9 cellular contexts compared by ENCODE assay signal in genomic region chr16:85206472-85207356, GRCh38.
A peak's percentile ranks its signal among the peaks of the same experiment; 100 is the strongest.
DNase-seq lines count a peak whose midpoint lies in the region; ATAC-seq, FAIRE-seq and TF ChIP-seq lines count a peak whose summit lies in the region.
"Had no signal": no experiment of that assay in that cellular context is flagged by ENCODE, and none has a peak within 500 bp of the region (broad histone marks: within the 10 kb centered on the region; RNA-seq: fewer than 3 reads in every experiment).

No MANE protein-coding gene starts in this region.

- H3K27ac ChIP-seq in H1 (ENCODE audit: low read depth, low read length), result no peak overlapping the region
- no peak overlapping the region for H3K27ac ChIP-seq in lower lobe of right lung
- peak overlapping the region; percentile 61 to 67 for H3K27ac ChIP-seq in thoracic aorta
- H3K27ac ChIP-seq: SK-N-MC had no signal

- intact Hi-C loops in lower lobe of right lung (cut with DNase I), result no loop called here

- TF ChIP-seq RAD21 in H1 (IDR thresholded peaks at IDR 0.05 in 1 of 2, conservative IDR thresholded peaks at IDR 0.05 in 1 of 2; ENCODE audit: low read depth in 2 of 2, low read length in 2 of 2), result no peak

- ATAC-seq in lower lobe of right lung (peak; percentile 49 to 52), thoracic aorta (ENCODE audit: insufficient number of reproducible peaks, low FRiP score, low read depth) (peak; percentile 2), HG02885 (IDR thresholded peaks at IDR 0.05; ENCODE audit: poor library complexity, unreplicated experiment) (no peak)

- H3K36me3 ChIP-seq in H1 (ENCODE audit: control insufficient read depth in 2 of 4, insufficient read depth in 4 of 4, low read length in 3 of 4) (no peaks in the 10 kb centered on the region), lower lobe of right lung (no peaks in the 10 kb centered on the region), thoracic aorta (no peaks in the 10 kb centered on the region)

- POLR2A ChIA-PET in H1 (lab: Charles Lee; ENCODE audit: partially characterized antibody), result interaction anchor here (1.4 kb wide), 1 partner anchor 22 kb away, joined by 3 read pairs; no protein-coding TSS in a partner anchor

- TF ChIP-seq POLR2A in H1 (IDR thresholded peaks at IDR 0.05; ENCODE audit: control extremely low read depth in 1 of 2, low read depth in 2 of 2, low read length in 2 of 2), result no peak

- WGBS in H1 (ENCODE audit: extremely low coverage in 1 of 2, insufficient coverage in 1 of 2, insufficient read length in 1 of 2, insufficient replicate concordance in 2 of 2, low coverage in 1 of 2, low lambda C conversion rate in 2 of 2, missing lambda C conversion rate in 1 of 2), 2 experiments, result 65% methylated on average over 18 of the region's 31 CpGs; no CpG with 5 or more reads in 1 of the 2 experiments

- H3K14ac ChIP-seq in H1 (ENCODE audit: insufficient read length), result no peak overlapping the region

- H3K56ac ChIP-seq in H1 (replicated peaks; ENCODE audit: insufficient read length, low read depth, low read length), result no peak overlapping the region

- H4K20me1 ChIP-seq in H1 (replicated peaks in 1 of 2; ENCODE audit: control insufficient read depth in 1 of 2, insufficient read depth in 2 of 2, low read length in 2 of 2), result peaks cover 0 to 8% of the 10 kb centered on the region in 2 experiments

- CTCF ChIA-PET in H1 (lab: Charles Lee; ENCODE audit: partially characterized antibody), result interaction anchor here (1.1 to 1.3 kb wide), 3 partner anchors 31 to 46 kb away, joined by 3 to 4 read pairs (median 3); no protein-coding TSS in a partner anchor

- no peak overlapping the region for H2AK5ac ChIP-seq in H1 (ENCODE audit: low read depth, low read length)

- H2BK5ac ChIP-seq in H1 (ENCODE audit: low read depth, low read length), result peak overlapping the region; percentile 18; the same call in 1 of the 2 replicates

- H3K27me3 ChIP-seq in H1 (replicated peaks in 1 of 4; ENCODE audit: control insufficient read depth in 3 of 4, extremely low read depth in 1 of 4, insufficient read depth in 3 of 4, low read length in 3 of 4), result no peaks in the 10 kb centered on the region
- peaks cover 5% of the 10 kb centered on the region for H3K27me3 ChIP-seq in lower lobe of right lung (ENCODE audit: low read depth)
- no peaks in the 10 kb centered on the region for H3K27me3 ChIP-seq in thoracic aorta (replicated peaks; ENCODE audit: insufficient read depth)

- no peak for FAIRE-seq in H1 (lab: Jason Lieb, UNC)

- no peak overlapping the region for H3K9ac ChIP-seq in H1 (replicated peaks in 1 of 4; ENCODE audit: extremely low read depth in 1 of 4, low read depth in 3 of 4, low read length in 3 of 4)

- H2BK15ac ChIP-seq in H1 (ENCODE audit: low read length), result no peak overlapping the region

- H3K4me2 ChIP-seq in H1 (ENCODE audit: insufficient read depth in 1 of 2, low read depth in 2 of 2, low read length in 2 of 2), result peak overlapping the region; percentile 6 to 14; a peak in 1 of 4 replicates

- H2BK20ac ChIP-seq in H1 (ENCODE audit: low read length), result no peak overlapping the region

- H3K18ac ChIP-seq in H1 (ENCODE audit: extremely low read depth, low read length), result peak overlapping the region; percentile 38

- TF ChIP-seq CTCF in H1 (IDR thresholded peaks at IDR 0.05; ENCODE audit: control extremely low read depth in 1 of 3, insufficient read depth in 1 of 3, low read depth in 1 of 3, low read length in 3 of 3) (no peak), lower lobe of right lung (IDR thresholded peaks at IDR 0.05) (no peak), thoracic aorta (IDR thresholded peaks at IDR 0.05) (no peak)

- no peak overlapping the region for H2AFZ ChIP-seq in H1 (ENCODE audit: low read length)

- H3K23ac ChIP-seq in H1 (ENCODE audit: insufficient read length), result no peak overlapping the region

- H2BK120ac ChIP-seq in H1 (replicated peaks; ENCODE audit: low read depth, low read length), result peak overlapping the region; percentile 5

- H4K5ac ChIP-seq in H1 (ENCODE audit: insufficient read length, low read depth, low read length), result no peak overlapping the region

- peaks cover 0 to 7% of the 10 kb centered on the region in 2 experiments; a peak in 1 of 4 replicates for H3K79me2 ChIP-seq in H1 (ENCODE audit: control insufficient read depth in 1 of 2, insufficient read depth in 2 of 2, low read length in 2 of 2)

- peak overlapping the region; percentile 68; the same call in 1 of the 2 replicates for H2BK12ac ChIP-seq in H1 (ENCODE audit: low read depth, low read length)

- no peak overlapping the region for H3K4me3 ChIP-seq in H1 (ENCODE audit: extremely low read depth in 1 of 4, insufficient read depth in 2 of 4, low read depth in 3 of 4, low read length in 4 of 4)
- no peak overlapping the region for H3K4me3 ChIP-seq in lower lobe of right lung
- peak overlapping the region; percentile 51 for H3K4me3 ChIP-seq in thoracic aorta
- H3K4me3 ChIP-seq: SK-N-MC had no signal

- H4K8ac ChIP-seq in H1 (ENCODE audit: extremely low read depth, insufficient read depth, low read length), result peak overlapping the region; percentile 75; the same call in 1 of the 2 replicates

- H3K9me3 ChIP-seq in H1 (ENCODE audit: insufficient read depth in 2 of 2, low read depth in 1 of 2, low read length in 1 of 2) (no peaks in the 10 kb centered on the region), lower lobe of right lung (no peaks in the 10 kb centered on the region), thoracic aorta (no peaks in the 10 kb centered on the region)

- peak overlapping the region; percentile 57 for H3K4ac ChIP-seq in H1 (replicated peaks; ENCODE audit: insufficient read length, low read depth, low read length)

- DNase-seq in NCI-H69 (lab: John Stamatoyannopoulos, UW) (peak; percentile 68), H1 (ENCODE audit: low read depth in 1 of 2, low spot score in 2 of 2) (no peak), lower lobe of right lung (peak; percentile 70), thoracic aorta (ENCODE audit: low spot score) (peak; percentile 51), NCI-H774 (lab: John Stamatoyannopoulos, UW) (no peak), NCI-H345 treated with DMSO at 0.1 percent for 48 hours (lab: John Stamatoyannopoulos, UW; ENCODE audit: unreplicated experiment) (no peak), SIG-M5 treated with dmso at 0.1 percent for 504 hours (lab: John Stamatoyannopoulos, UW; ENCODE audit: unreplicated experiment) (no peak)

- H3K79me1 ChIP-seq in H1 (ENCODE audit: low read depth, low read length), result peaks cover 7% of the 10 kb centered on the region; the same call in 1 of the 2 replicates

- H4K91ac ChIP-seq in H1 (replicated peaks; ENCODE audit: insufficient read length, low read length), result peak overlapping the region; percentile 67

- peaks cover 3 to 42% (median 32%) of the 10 kb centered on the region in 4 experiments for H3K4me1 ChIP-seq in H1 (replicated peaks in 1 of 4; ENCODE audit: control insufficient read depth in 3 of 4, insufficient read depth in 4 of 4, low read length in 3 of 4)
- peaks cover 34% of the 10 kb centered on the region for H3K4me1 ChIP-seq in lower lobe of right lung
- H3K4me1 ChIP-seq in thoracic aorta (ENCODE audit: control insufficient read depth in 1 of 2, low read depth in 2 of 2), result peaks cover 49 to 80% of the 10 kb centered on the region in 2 donors

- TF ChIP-seq EP300 in H1 (IDR thresholded peaks at IDR 0.05; ENCODE audit: borderline replicate concordance in 1 of 2, low read depth in 2 of 2, low read length in 2 of 2), result no peak

- H3K23me2 ChIP-seq in H1 (ENCODE audit: low read depth, low read length), result no peaks in the 10 kb centered on the region

TF ChIP-seq in H1, 55 proteins besides CTCF, POLR2A, EP300 and RAD21:
- TF ChIP-seq CTBP2 (IDR thresholded peaks at IDR 0.05; ENCODE audit: borderline replicate concordance, insufficient read depth, insufficient read length, low read length) (no peak), SP4 (IDR thresholded peaks at IDR 0.05; ENCODE audit: low read length) (no peak), CBX5 (IDR thresholded peaks at IDR 0.05; ENCODE audit: low read depth, low read length) (no peak), TBP (IDR thresholded peaks at IDR 0.05; ENCODE audit: low read depth, low read length) (no peak), TAF7 (optimal IDR thresholded peaks at IDR 0.05; ENCODE audit: borderline replicate concordance, low read depth, low read length) (no peak), JUN (IDR thresholded peaks at IDR 0.05; ENCODE audit: low read depth, low read length) (no peak), KDM4A (IDR thresholded peaks at IDR 0.05; ENCODE audit: low read depth, low read length, severe bottlenecking) (no peak), JUND (IDR thresholded peaks at IDR 0.05; ENCODE audit: low read length) (no peak), TAF1 (IDR thresholded peaks at IDR 0.05; ENCODE audit: low read depth, low read length) (no peak), MAFK (IDR thresholded peaks at IDR 0.05; ENCODE audit: low read depth, low read length) (no peak), PHF8 (conservative IDR thresholded peaks at IDR 0.05; ENCODE audit: low read depth, low read length) (no peak), BACH1 (IDR thresholded peaks at IDR 0.05; ENCODE audit: low read length) (no peak), NRF1 (IDR thresholded peaks at IDR 0.05; ENCODE audit: low read depth, low read length) (no peak), BRCA1 (IDR thresholded peaks at IDR 0.05; ENCODE audit: low read depth, low read length) (no peak), SRF (IDR thresholded peaks at IDR 0.05; ENCODE audit: low read depth, low read length) (no peak), ATF3 (IDR thresholded peaks at IDR 0.05; ENCODE audit: insufficient read depth, low read depth, low read length) (no peak), BCL11A (IDR thresholded peaks at IDR 0.05; ENCODE audit: low read depth in 2 of 2, low read length in 2 of 2) (no peak), GABPA (IDR thresholded peaks at IDR 0.05; ENCODE audit: borderline replicate concordance, insufficient read depth, low read length) (no peak), HDAC2 (IDR thresholded peaks at IDR 0.05; ENCODE audit: borderline replicate concordance in 1 of 2, low read depth in 2 of 2, low read length in 2 of 2) (no peak), NANOG (IDR thresholded peaks at IDR 0.05; ENCODE audit: insufficient read depth, low read depth, low read length, poor library complexity, severe bottlenecking) (no peak)

Comparison
In these comparisons a context has a peak if more than half of its experiments do, and no peak if none do; other contexts are left out.
1. DNase-seq: peak in NCI-H69 (single experiment), lower lobe of right lung (single experiment) and thoracic aorta (single experiment); none in H1 (0 of 2), NCI-H774 (single experiment), NCI-H345 treated with DMSO at 0.1 percent for 48 hours (single experiment) and SIG-M5 treated with dmso at 0.1 percent for 504 hours (single experiment).
2. H3K27ac ChIP-seq: peak in thoracic aorta (2 of 2); none in H1 (single experiment) and lower lobe of right lung (single experiment).